ENCODE assay signal across 8 cellular contexts in the genomic region with DNA sequence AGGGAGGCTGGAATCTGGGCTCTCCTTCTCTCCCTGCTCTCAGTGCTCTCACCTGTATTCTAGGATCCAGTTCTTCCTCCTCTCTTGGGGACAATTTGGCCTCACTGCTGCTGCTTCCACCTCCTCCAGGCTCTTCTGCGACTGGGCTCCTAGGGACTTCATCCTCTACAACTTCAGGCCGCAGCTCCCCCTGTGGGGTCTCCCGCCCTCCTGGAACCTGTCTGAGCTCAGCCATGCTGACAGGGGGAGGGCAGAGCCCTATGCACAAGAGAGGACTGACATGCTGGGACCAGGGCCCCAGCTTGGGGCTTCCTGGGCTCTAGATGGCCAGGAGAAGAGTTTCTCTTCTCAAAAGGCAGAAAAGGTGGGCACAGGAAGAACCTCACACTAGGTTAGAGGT. TPM values are rescaled to one million over a fixed set of nuclear protein-coding genes. Genes with fewer than 3 reads are reported as not detected.
A peak's percentile ranks its signal among the peaks of the same experiment; 100 is the strongest.
DNase-seq lines count a peak whose midpoint lies in the region; ATAC-seq and TF ChIP-seq lines count a peak whose summit lies in the region.

No MANE protein-coding gene starts in this region.

- H2BK20ac ChIP-seq in H9 (ENCODE audit: low read depth, low read length, poor library complexity, severe bottlenecking): no peak overlapping the region

- H3K4me3 Mint-ChIP-seq in H9 (peak overlapping the region; percentile 87 to 90), WTC11 (peak overlapping the region; percentile 99)

- H3T11ph ChIP-seq in H9 (ENCODE audit: low read length): no peak overlapping the region

- H3K36me3 ChIP-seq in gastroesophageal sphincter: peaks cover 0 to 25% of the 10 kb centered on the region in 2 donors
- H3K36me3 ChIP-seq in gastrocnemius medialis: peaks cover 0 to 4% of the 10 kb centered on the region in 2 donors

- peaks cover 13 to 44% (median 36%) of the 10 kb centered on the region in 3 experiments; a peak in 6 of 7 replicates for H3K36me3 Mint-ChIP-seq in H9 (ENCODE audit: insufficient read depth in 1 of 3, low read depth in 3 of 3)
- peaks cover 29% of the 10 kb centered on the region for H3K36me3 Mint-ChIP-seq in WTC11

- no peak overlapping the region; the same call in 1 of the 2 replicates for H3K4ac ChIP-seq in H9 (ENCODE audit: low read depth, low read length)

- intact Hi-C loops in gastrocnemius medialis (cut with DNase I; ENCODE audit: low total_unique reads): no loop called here

- H3K4me2 ChIP-seq in H9 (ENCODE audit: insufficient read depth, insufficient read length, low read length): peak overlapping the region; percentile 79

- H3K4me1 ChIP-seq in H9 (ENCODE audit: insufficient read depth, low read length) (no peaks in the 10 kb centered on the region), gastroesophageal sphincter (peaks cover 19 to 66% (median 48%) of the 10 kb centered on the region in 3 donors), gastrocnemius medialis (peaks cover 51 to 58% of the 10 kb centered on the region in 2 donors)

- POLR2A ChIA-PET in WTC11 (lab: Charles Lee): interaction anchor here (1.7 to 2.9 kb wide), 3 partner anchors 14 to 33 kb away, joined by 5 to 35 read pairs (median 11); a partner anchor contains a TSS

- H2AK5ac ChIP-seq in H9 (ENCODE audit: insufficient read length, low read length): no peak overlapping the region

- no peak for TF ChIP-seq CTCF in H9 (conservative IDR thresholded peaks at IDR 0.05)
- no peak for TF ChIP-seq CTCF in WTC11 (IDR thresholded peaks at IDR 0.05)
- no peak for TF ChIP-seq CTCF in gastroesophageal sphincter (IDR thresholded peaks at IDR 0.05)
- no peak for TF ChIP-seq CTCF in gastrocnemius medialis (IDR thresholded peaks at IDR 0.05 in 4 of 5, conservative IDR thresholded peaks at IDR 0.05 in 1 of 5)
- no peak for TF ChIP-seq CTCF in GM10266 (IDR thresholded peaks at IDR 0.05; ENCODE audit: control insufficient read depth, insufficient read depth, low read depth, missing control alignments)

- H3K79me2 ChIP-seq in H9 (ENCODE audit: insufficient read depth, low read length): peaks cover 5% of the 10 kb centered on the region; the same call in 1 of the 2 replicates

- H3K4me1 Mint-ChIP-seq in H9 (peaks cover 19 to 24% of the 10 kb centered on the region in 2 experiments), WTC11 (peaks cover 19% of the 10 kb centered on the region)

- WGBS in H9 (ENCODE audit: extremely low coverage, insufficient read length, low lambda C conversion rate): no CpG with 5 or more reads among the region's 3 CpGs
- 73% methylated on average over 2 of the region's 3 CpGs; no CpG with 5 or more reads in 1 of the 2 donors for WGBS in gastroesophageal sphincter (ENCODE audit: low coverage in 1 of 2), 2 donors

- ATAC-seq in WTC11 (no peak), gastroesophageal sphincter (no peak), gastrocnemius medialis (no peak)

- peaks cover 12% of the 10 kb centered on the region for H3K79me1 ChIP-seq in H9 (ENCODE audit: insufficient read depth, low read depth, low read length, poor library complexity, severe bottlenecking)

- H2BK5ac ChIP-seq in H9 (ENCODE audit: insufficient read length, low read length): no peak overlapping the region

- H3K14ac ChIP-seq in H9 (ENCODE audit: insufficient read depth, low read length): no peak overlapping the region

- H3K18ac ChIP-seq in H9 (ENCODE audit: insufficient read length, low read depth, low read length): no peak overlapping the region

- TF ChIP-seq POLR2A in gastroesophageal sphincter (IDR thresholded peaks at IDR 0.05) (no peak), gastrocnemius medialis (IDR thresholded peaks at IDR 0.05) (no peak)

- H3K4me3 ChIP-seq in gastroesophageal sphincter (peak overlapping the region; percentile 81 to 93), gastrocnemius medialis (peak overlapping the region; percentile 75 to 97 (median 94))

- DNase-seq in H9 (no peak), WTC11 (ENCODE audit: low spot score) (no peak), gastrocnemius medialis (no peak), GM10266 (ENCODE audit: extremely low spot score) (no peak), ecto neural progenitor cell (ENCODE audit: low spot score) (no peak), kidney glomerular epithelial cell (lab: John Stamatoyannopoulos, UW) (no peak), OCI-M2 (lab: John Stamatoyannopoulos, UW; ENCODE audit: unreplicated experiment) (no peak)

- no peak overlapping the region for H4K5ac ChIP-seq in H9 (ENCODE audit: insufficient read length, low read depth, low read length)

- H3K27ac ChIP-seq in H9 (ENCODE audit: insufficient read length, low read depth, low read length) (no peak overlapping the region), gastroesophageal sphincter (peak overlapping the region in 3 of 4 donors; percentile 86 to 95 (median 95)), gastrocnemius medialis (peak overlapping the region; percentile 95 to 100 (median 98))

- H2BK120ac ChIP-seq in H9 (ENCODE audit: low read depth, low read length, poor library complexity, severe bottlenecking): no peak overlapping the region

- peaks cover 4% of the 10 kb centered on the region for H3K23me2 ChIP-seq in H9 (ENCODE audit: insufficient read length, low read depth, low read length, poor library complexity, severe bottlenecking)

- H3K27ac Mint-ChIP-seq in H9 (no peak overlapping the region), WTC11 (no peak overlapping the region; the same call in 1 of the 2 replicates)

- no peak overlapping the region for H4K8ac ChIP-seq in H9 (replicated peaks; ENCODE audit: insufficient read length, low read depth, low read length)

- no peak overlapping the region for H2BK15ac ChIP-seq in H9 (ENCODE audit: low read depth, low read length)

- in situ Hi-C loops in gastrocnemius medialis (cut with MboI; ENCODE audit: low sequenced_read_pairs in 4 of 4): no loop called here

- H4K20me1 ChIP-seq in H9 (ENCODE audit: control insufficient read depth, insufficient read depth, insufficient read length): no peaks in the 10 kb centered on the region

- no peak overlapping the region for H2AFZ ChIP-seq in H9 (ENCODE audit: low read length)

- no peak overlapping the region for H3K9ac ChIP-seq in H9 (ENCODE audit: extremely low read depth, insufficient read length, low read length)

- TF ChIP-seq EP300 in gastroesophageal sphincter (IDR thresholded peaks at IDR 0.05): no peak

- no peak overlapping the region for H4K91ac ChIP-seq in H9 (ENCODE audit: insufficient read length, low read depth, low read length)

- H3K9me3 ChIP-seq in H9 (ENCODE audit: control insufficient read depth, low read depth, low read length) (no peaks in the 10 kb centered on the region), gastroesophageal sphincter (no peaks in the 10 kb centered on the region), gastrocnemius medialis (no peaks in the 10 kb centered on the region)

- H3K9me3 Mint-ChIP-seq in H9: no peaks in the 10 kb centered on the region; a peak in 3 of 5 replicates
- no peaks in the 10 kb centered on the region for H3K9me3 Mint-ChIP-seq in WTC11

- no peaks in the 10 kb centered on the region for H3K27me3 Mint-ChIP-seq in H9 (ENCODE audit: low read depth)
- no peaks in the 10 kb centered on the region; the same call in 1 of the 2 replicates for H3K27me3 Mint-ChIP-seq in WTC11 (ENCODE audit: low read depth)

- no peak overlapping the region for H2BK12ac ChIP-seq in H9 (ENCODE audit: insufficient read length, low read depth, low read length)

- no peak overlapping the region for H3K23ac ChIP-seq in H9 (ENCODE audit: insufficient read length, low read depth, low read length)

- CTCF ChIA-PET in WTC11 (lab: Charles Lee): interaction anchor here (1.9 to 5.2 kb wide), 2 partner anchors 14 to 100 kb away, joined by 5 to 53 read pairs; a partner anchor contains a TSS

- H3K27me3 ChIP-seq in H9 (ENCODE audit: insufficient read depth, low read length): no peaks in the 10 kb centered on the region
- no peaks in the 10 kb centered on the region for H3K27me3 ChIP-seq in gastroesophageal sphincter
- H3K27me3 ChIP-seq in gastrocnemius medialis: no peaks in the 10 kb centered on the region

- H3K56ac ChIP-seq in H9 (ENCODE audit: insufficient read length, low read depth, low read length): no peak overlapping the region

TF ChIP-seq in WTC11, 78 proteins besides CTCF, POLR2A, EP300 and RAD21 (continues in another document):
- TF ChIP-seq, protein P1, sequence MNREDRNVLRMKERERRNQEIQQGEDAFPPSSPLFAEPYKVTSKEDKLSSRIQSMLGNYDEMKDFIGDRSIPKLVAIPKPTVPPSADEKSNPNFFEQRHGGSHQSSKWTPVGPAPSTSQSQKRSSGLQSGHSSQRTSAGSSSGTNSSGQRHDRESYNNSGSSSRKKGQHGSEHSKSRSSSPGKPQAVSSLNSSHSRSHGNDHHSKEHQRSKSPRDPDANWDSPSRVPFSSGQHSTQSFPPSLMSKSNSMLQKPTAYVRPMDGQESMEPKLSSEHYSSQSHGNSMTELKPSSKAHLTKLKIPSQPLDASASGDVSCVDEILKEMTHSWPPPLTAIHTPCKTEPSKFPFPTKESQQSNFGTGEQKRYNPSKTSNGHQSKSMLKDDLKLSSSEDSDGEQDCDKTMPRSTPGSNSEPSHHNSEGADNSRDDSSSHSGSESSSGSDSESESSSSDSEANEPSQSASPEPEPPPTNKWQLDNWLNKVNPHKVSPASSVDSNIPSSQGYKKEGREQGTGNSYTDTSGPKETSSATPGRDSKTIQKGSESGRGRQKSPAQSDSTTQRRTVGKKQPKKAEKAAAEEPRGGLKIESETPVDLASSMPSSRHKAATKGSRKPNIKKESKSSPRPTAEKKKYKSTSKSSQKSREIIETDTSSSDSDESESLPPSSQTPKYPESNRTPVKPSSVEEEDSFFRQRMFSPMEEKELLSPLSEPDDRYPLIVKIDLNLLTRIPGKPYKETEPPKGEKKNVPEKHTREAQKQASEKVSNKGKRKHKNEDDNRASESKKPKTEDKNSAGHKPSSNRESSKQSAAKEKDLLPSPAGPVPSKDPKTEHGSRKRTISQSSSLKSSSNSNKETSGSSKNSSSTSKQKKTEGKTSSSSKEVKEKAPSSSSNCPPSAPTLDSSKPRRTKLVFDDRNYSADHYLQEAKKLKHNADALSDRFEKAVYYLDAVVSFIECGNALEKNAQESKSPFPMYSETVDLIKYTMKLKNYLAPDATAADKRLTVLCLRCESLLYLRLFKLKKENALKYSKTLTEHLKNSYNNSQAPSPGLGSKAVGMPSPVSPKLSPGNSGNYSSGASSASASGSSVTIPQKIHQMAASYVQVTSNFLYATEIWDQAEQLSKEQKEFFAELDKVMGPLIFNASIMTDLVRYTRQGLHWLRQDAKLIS (CRISPR knock-in tag; IDR thresholded peaks at IDR 0.05; ENCODE audit: borderline replicate concordance): no peak
- TF ChIP-seq SP1 (CRISPR knock-in tag; conservative IDR thresholded peaks at IDR 0.05): no peak

RNA-seq across cellular contexts. Expression of a gene that starts 1.0 kb away (rescaled TPM):
- total RNA-seq in H9 (2021): 27.6 and 28.8 TPM in 2 replicates
- 28.3 to 32.9 TPM (median 28.3 TPM) in 3 replicates for total RNA-seq in WTC11 (2021)
- total RNA-seq in gastroesophageal sphincter: 10 to 100 TPM; 21.9 to 38.7 (median 28.4) TPM
- total RNA-seq in gastrocnemius medialis: 10 to 100 TPM; 15.7 to 26.4 (median 22.8) TPM

RNA-seq across cellular contexts. Expression of a gene that starts 13.3 kb away (rescaled TPM):
- total RNA-seq in H9 (2021): 28.5 and 29.4 TPM in 2 replicates
- total RNA-seq in WTC11 (2021): 34.1 to 37.9 TPM (median 34.6 TPM) in 3 replicates
- total RNA-seq in gastroesophageal sphincter: 10 to 100 TPM; 22.1 to 44.2 (median 34.3) TPM
- total RNA-seq in gastrocnemius medialis: 10 to 100 TPM; 41.9 to 81.0 (median 59.0) TPM

RNA-seq across cellular contexts. Expression of a gene that starts 34.2 kb away (rescaled TPM):
- total RNA-seq in H9 (2021) (40.0 and 40.1 TPM in 2 replicates), WTC11 (2021) (50.7 to 59.1 TPM (median 56.0 TPM) in 3 replicates), gastroesophageal sphincter (10 to 100 TPM; 22.1 to 69.6 (median 28.4) TPM), gastrocnemius medialis (10 to 100 TPM in 3 of 4 donors, 1 to 10 TPM in 1; 8.0 to 38.0 (median 13.9) TPM)
